Comparison of ENCODE assay signal across 21 cellular contexts in the genomic region with DNA sequence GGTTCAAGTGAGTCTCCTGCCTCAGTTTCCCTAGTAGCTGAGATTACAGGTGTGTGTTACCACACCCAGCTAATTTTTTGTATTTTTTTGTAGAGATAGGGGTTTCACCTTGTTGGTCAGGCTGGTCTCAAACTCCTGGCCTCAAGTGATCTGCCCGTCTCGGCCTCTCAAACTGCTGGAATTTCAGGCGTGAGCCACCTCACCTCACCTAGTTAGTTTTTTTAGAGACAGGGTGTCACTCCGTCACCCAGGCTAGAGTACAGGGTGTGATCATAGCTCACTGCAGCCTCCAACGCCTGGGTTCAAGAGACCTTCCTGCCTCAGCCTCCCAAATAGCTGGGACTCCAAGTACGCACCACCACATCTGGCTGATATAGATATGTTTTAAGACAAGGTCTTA.
"Had no signal": no experiment of that assay in that cellular context is flagged by ENCODE, and none has a peak within 500 bp of the region (broad histone marks: within the 10 kb centered on the region; RNA-seq: fewer than 3 reads in every experiment).

No MANE protein-coding gene starts in this region.

- DNase-seq: KBM-7, MG63, NCI-H1092, NCI-H1105 treated with DMSO at 0.1 percent for 48 hours, NCI-H1417 treated with DMSO at 0.1 percent for 48 hours, NCI-H146, NCI-H1694 treated with DMSO at 0.1 percent for 48 hours, NCI-H1930, NCI-H2081, NCI-H2107, NCI-H2227 treated with DMSO at 0.1 percent for 48 hours, NCI-H524, NCI-H526 treated with DMSO at 0.1 percent for 48 hours, NCI-H748 treated with DMSO at 0.1 percent for 48 hours, Right ventricle myocardium superior, RPMI8226, SIG-M5 had no signal

- H3K27ac ChIP-seq: HL-60, SJSA1, SK-N-MC had no signal

- H3K9me3 ChIP-seq: MG63, SJSA1 had no signal

- H3K27me3 ChIP-seq: MG63, SJSA1 had no signal

- FAIRE-seq: RCC 7860 had no signal

- H3K4me3 ChIP-seq: MG63, SJSA1, SK-N-MC had no signal
